ENCODE assay signal across 22 cellular contexts in genomic region chr12:82970614-82971013, GRCh38.
"Had no signal": no experiment of that assay in that cellular context is flagged by ENCODE, and none has a peak within 500 bp of the region (broad histone marks: within the 10 kb centered on the region; RNA-seq: fewer than 3 reads in every experiment).

No MANE protein-coding gene starts in this region.

- H3K4me1 Mint-ChIP-seq: immature natural killer cell; memory B cell; stimulated activated effector memory CD8-positive, alpha-beta T cell treated with anti-CD3 and anti-CD28 coated beads, Interleukin-12 subunit alpha, Interleukin-12 subunit beta, amount 100 ng/mL, for 72 hours had no signal

- H3K9me3 Mint-ChIP-seq: memory B cell; stimulated activated effector memory CD8-positive, alpha-beta T cell treated with anti-CD3 and anti-CD28 coated beads, Interleukin-12 subunit alpha, Interleukin-12 subunit beta, amount 100 ng/mL, for 72 hours had no signal

- H3K36me3 ChIP-seq: gastrocnemius medialis, left ventricle myocardium inferior, lower lobe of right lung, neutrophil, right lobe of liver, tibial artery, upper lobe of left lung had no signal

- DNase-seq: effector memory CD4-positive, alpha-beta T cell; gastrocnemius medialis; immature natural killer cell; left cardiac atrium; left ventricle myocardium inferior; lower lobe of right lung; midbrain; psoas muscle; retina; right lobe of liver; stimulated activated CD4-positive, alpha-beta T cell treated with anti-CD3 and anti-CD28 coated beads, Interleukin-4, amount 100 ng/mL, for 1 hour; stimulated activated CD8-positive, alpha-beta memory T cell treated with anti-CD3 and anti-CD28 coated beads, Interleukin-4, amount 100 ng/mL, for 48 hours; stimulated activated naive CD8-positive, alpha-beta T cell treated with anti-CD3 and anti-CD28 coated beads, Interleukin-15, Interleukin-2, amounts not matched to agents 100 U/mL and 50 U/mL, for 24 hours; tibial artery; uterus had no signal

- ATAC-seq: gastrocnemius medialis; left cardiac atrium; lower lobe of right lung; natural killer cell treated with Interleukin-12 subunit alpha and Interleukin-12 subunit beta and Interleukin-15 and Interleukin-18, amount 100 ng/mL, for 72 hours; psoas muscle; right lobe of liver; stimulated activated effector memory CD8-positive, alpha-beta T cell treated with anti-CD3 and anti-CD28 coated beads, Interleukin-12 subunit alpha, Interleukin-12 subunit beta, amount 100 ng/mL, for 72 hours; stimulated activated naive CD8-positive, alpha-beta T cell treated with anti-CD3 and anti-CD28 coated beads, Interleukin-15, Interleukin-2, amounts not matched to agents 100 U/mL and 50 U/mL, for 24 hours had no signal

- H3K4me3 Mint-ChIP-seq: immature natural killer cell; memory B cell; natural killer cell treated with Interleukin-12 subunit alpha and Interleukin-12 subunit beta and Interleukin-15 and Interleukin-18, amount 100 ng/mL, for 72 hours; stimulated activated effector memory CD8-positive, alpha-beta T cell treated with anti-CD3 and anti-CD28 coated beads, Interleukin-12 subunit alpha, Interleukin-12 subunit beta, amount 100 ng/mL, for 72 hours had no signal

- H3K4me3 ChIP-seq: esophagus muscularis mucosa, gastrocnemius medialis, left ventricle myocardium inferior, lower lobe of right lung, psoas muscle, right lobe of liver, tibial artery, upper lobe of left lung, uterus had no signal

- H3K27me3 ChIP-seq: esophagus muscularis mucosa, gastrocnemius medialis, neutrophil, right lobe of liver, tibial artery, upper lobe of left lung, uterus had no signal

- H3K27me3 Mint-ChIP-seq: memory B cell; natural killer cell treated with Interleukin-12 subunit alpha and Interleukin-12 subunit beta and Interleukin-15 and Interleukin-18, amount 100 ng/mL, for 72 hours had no signal

- H3K27ac Mint-ChIP-seq: immature natural killer cell; memory B cell; natural killer cell treated with Interleukin-12 subunit alpha and Interleukin-12 subunit beta and Interleukin-15 and Interleukin-18, amount 100 ng/mL, for 72 hours; stimulated activated effector memory CD8-positive, alpha-beta T cell treated with anti-CD3 and anti-CD28 coated beads, Interleukin-12 subunit alpha, Interleukin-12 subunit beta, amount 100 ng/mL, for 72 hours had no signal

- H3K27ac ChIP-seq: epithelial cell of prostate, esophagus muscularis mucosa, gastrocnemius medialis, left ventricle myocardium inferior, lower lobe of right lung, neutrophil, psoas muscle, right lobe of liver, tibial artery, upper lobe of left lung, uterus had no signal

- H3K9me3 ChIP-seq: esophagus muscularis mucosa, gastrocnemius medialis, left ventricle myocardium inferior, lower lobe of right lung, neutrophil, psoas muscle, right lobe of liver, tibial artery, upper lobe of left lung, uterus had no signal

- H3K36me3 Mint-ChIP-seq: natural killer cell treated with Interleukin-12 subunit alpha and Interleukin-12 subunit beta and Interleukin-15 and Interleukin-18, amount 100 ng/mL, for 72 hours; stimulated activated effector memory CD8-positive, alpha-beta T cell treated with anti-CD3 and anti-CD28 coated beads, Interleukin-12 subunit alpha, Interleukin-12 subunit beta, amount 100 ng/mL, for 72 hours had no signal

- H3K4me1 ChIP-seq: esophagus muscularis mucosa, gastrocnemius medialis, left ventricle myocardium inferior, lower lobe of right lung, psoas muscle, right lobe of liver, tibial artery, uterus had no signal
